Comparison of ENCODE assay signal across 17 cellular contexts in the genomic region with DNA sequence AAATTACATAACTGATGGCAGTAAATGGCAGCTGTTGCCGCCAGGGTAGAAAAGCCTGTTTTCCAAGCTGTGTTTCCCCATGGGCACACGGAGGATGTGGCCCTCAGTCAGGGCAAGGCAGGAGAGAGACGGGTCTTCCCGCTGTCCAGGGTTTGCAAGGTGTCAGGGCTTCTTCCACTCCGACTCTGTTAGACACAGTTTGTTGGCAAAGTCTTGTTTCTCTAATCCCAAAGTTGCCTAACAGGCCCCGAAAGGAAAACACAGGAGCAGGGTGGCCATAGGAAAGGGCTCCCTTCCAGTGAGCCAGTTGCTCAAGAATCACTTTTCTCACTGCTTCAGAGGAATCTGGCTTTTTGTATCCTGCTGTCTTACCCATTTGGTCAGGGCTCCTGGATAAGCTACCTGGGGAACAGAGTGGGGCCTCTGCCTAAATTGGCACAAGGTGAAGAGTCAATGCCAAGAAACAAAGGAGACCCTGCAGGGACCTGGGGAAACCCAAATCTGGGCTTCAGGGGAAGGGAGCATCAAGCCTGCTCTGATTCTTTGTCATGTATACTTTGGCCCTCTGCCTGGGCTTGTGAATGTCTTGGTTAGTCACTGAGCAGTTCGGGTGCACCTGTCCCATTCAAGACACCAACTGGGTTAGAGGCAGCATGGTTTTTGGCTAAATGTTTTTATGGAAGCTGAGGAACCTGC. TPM values are rescaled to one million over a fixed set of nuclear protein-coding genes. Genes with fewer than 3 reads are reported as not detected.
A peak's percentile ranks its signal among the peaks of the same experiment; 100 is the strongest.
DNase-seq lines count a peak whose midpoint lies in the region; ATAC-seq, FAIRE-seq and TF ChIP-seq lines count a peak whose summit lies in the region.
"Had no signal": no experiment of that assay in that cellular context is flagged by ENCODE, and none has a peak within 500 bp of the region (broad histone marks: within the 10 kb centered on the region; RNA-seq: fewer than 3 reads in every experiment).

No MANE protein-coding gene starts in this region.

- H3K9me2 ChIP-seq in GM23248 (ENCODE audit: insufficient read depth) (no peaks in the 10 kb centered on the region), OCI-LY7 (ENCODE audit: insufficient read depth, low read length) (no peaks in the 10 kb centered on the region)

- 30 to 37% methylated on average over 7 of the region's 7 CpGs for WGBS in GM23248 (ENCODE audit: low coverage in 1 of 2, low lambda C conversion rate in 2 of 2, missing lambda C conversion rate in 2 of 2), 2 experiments
- 40 to 46% methylated on average over 7 of the region's 7 CpGs for WGBS in pancreas, 2 donors

- H3K79me2 ChIP-seq in GM23248 (ENCODE audit: insufficient read depth) (no peaks in the 10 kb centered on the region), OCI-LY7 (ENCODE audit: insufficient read depth, low read depth, low read length) (no peaks in the 10 kb centered on the region)

- H3K27me3 ChIP-seq in GM23248 (replicated peaks; ENCODE audit: insufficient read depth) (peaks cover 55% of the 10 kb centered on the region), pancreas (no peaks in the 10 kb centered on the region)
- H3K27me3 ChIP-seq: adrenal gland, Peyer's patch had no signal

- H3K9me3 Mint-ChIP-seq in natural killer cell treated with Interleukin-12 subunit alpha and Interleukin-12 subunit beta and Interleukin-15 and Interleukin-18, amount 100 ng/mL, for 72 hours = no peaks in the 10 kb centered on the region
- no peaks in the 10 kb centered on the region for H3K9me3 Mint-ChIP-seq in mesothelial cell of epicardium

- peaks cover 16 to 17% of the 10 kb centered on the region in 2 donors for H3K4me1 Mint-ChIP-seq in natural killer cell treated with Interleukin-12 subunit alpha and Interleukin-12 subunit beta and Interleukin-15 and Interleukin-18, amount 100 ng/mL, for 72 hours (ENCODE audit: low read depth in 2 of 2)
- H3K4me1 Mint-ChIP-seq in mesothelial cell of epicardium = peaks cover 8% of the 10 kb centered on the region

- in situ Hi-C loops in GM23248 (cut with MboI) = no loop called here

- no peaks in the 10 kb centered on the region for H3K36me3 Mint-ChIP-seq in natural killer cell treated with Interleukin-12 subunit alpha and Interleukin-12 subunit beta and Interleukin-15 and Interleukin-18, amount 100 ng/mL, for 72 hours
- no peaks in the 10 kb centered on the region for H3K36me3 Mint-ChIP-seq in mesothelial cell of epicardium

- no peaks in the 10 kb centered on the region for H3K9me3 ChIP-seq in GM23248 (ENCODE audit: low read depth)
- no peaks in the 10 kb centered on the region for H3K9me3 ChIP-seq in OCI-LY7 (ENCODE audit: low read length)
- no peaks in the 10 kb centered on the region for H3K9me3 ChIP-seq in pancreas
- H3K9me3 ChIP-seq: adrenal gland, BE2C, Peyer's patch, psoas muscle had no signal

- H3K27ac Mint-ChIP-seq in natural killer cell treated with Interleukin-12 subunit alpha and Interleukin-12 subunit beta and Interleukin-15 and Interleukin-18, amount 100 ng/mL, for 72 hours = no peak overlapping the region
- no peak overlapping the region for H3K27ac Mint-ChIP-seq in mesothelial cell of epicardium
- H3K27ac Mint-ChIP-seq: activated CD4-positive, alpha-beta T cell treated with anti-CD3 and anti-CD28 coated beads for 36 hours had no signal

- H4K20me1 ChIP-seq in GM23248 (ENCODE audit: insufficient read depth) (no peaks in the 10 kb centered on the region), OCI-LY7 (ENCODE audit: insufficient read depth, low read length) (no peaks in the 10 kb centered on the region)

- no peak for FAIRE-seq in pancreas (lab: Jason Lieb, UNC)
- FAIRE-seq: islet of Langerhans had no signal

- H3K27ac ChIP-seq in GM23248 = no peak overlapping the region
- H3K27ac ChIP-seq in OCI-LY7 (ENCODE audit: low read depth, low read length, poor library complexity, severe bottlenecking) = peak overlapping the region; percentile 4
- H3K27ac ChIP-seq in pancreas = no peak overlapping the region
- H3K27ac ChIP-seq: adrenal gland, Peyer's patch, psoas muscle had no signal

- ATAC-seq in esophagus mucosa = peak; percentile 82
- ATAC-seq in pancreas = peak in 3 of 4 donors; percentile 55 to 73 (median 72)
- no peak for ATAC-seq in natural killer cell treated with Interleukin-12 subunit alpha and Interleukin-12 subunit beta and Interleukin-15 and Interleukin-18, amount 100 ng/mL, for 72 hours
- ATAC-seq: activated CD4-positive, alpha-beta T cell treated with anti-CD3 and anti-CD28 coated beads for 36 hours; psoas muscle had no signal

- peaks cover 14% of the 10 kb centered on the region for H3F3A ChIP-seq in GM23248 (ENCODE audit: insufficient read depth)

- intact Hi-C loops in OCI-LY7 (cut with micrococcal nuclease; ENCODE audit: unreplicated experiment) (no loop called here), pancreas (cut with DNase I) (no loop called here)

- no TSS peak for BruUV-seq in OCI-LY7 (replicated peaks; lab: Mats Ljungman, UMichigan)

- no peaks in the 10 kb centered on the region for H3K36me3 ChIP-seq in GM23248 (ENCODE audit: low read depth)
- no peaks in the 10 kb centered on the region for H3K36me3 ChIP-seq in OCI-LY7 (ENCODE audit: insufficient read depth, low read length)
- no peaks in the 10 kb centered on the region for H3K36me3 ChIP-seq in pancreas
- H3K36me3 ChIP-seq: adrenal gland, BE2C, Peyer's patch had no signal

- CTCF ChIA-PET in OCI-LY7 (lab: Charles Lee; ENCODE audit: unreplicated experiment) = no interaction called here

- H3K4me1 ChIP-seq in GM23248 (ENCODE audit: insufficient read depth) = peaks cover 17% of the 10 kb centered on the region
- peaks cover 54% of the 10 kb centered on the region for H3K4me1 ChIP-seq in OCI-LY7 (ENCODE audit: insufficient read depth, low read length, poor library complexity, severe bottlenecking)
- H3K4me1 ChIP-seq in pancreas = no peaks in the 10 kb centered on the region
- H3K4me1 ChIP-seq: BE2C, Peyer's patch, psoas muscle had no signal

- peaks cover 0 to 7% of the 10 kb centered on the region in 2 donors for H3K27me3 Mint-ChIP-seq in natural killer cell treated with Interleukin-12 subunit alpha and Interleukin-12 subunit beta and Interleukin-15 and Interleukin-18, amount 100 ng/mL, for 72 hours
- H3K27me3 Mint-ChIP-seq in mesothelial cell of epicardium (ENCODE audit: low read depth) = peaks cover 19% of the 10 kb centered on the region

- H3K4me3 Mint-ChIP-seq in natural killer cell treated with Interleukin-12 subunit alpha and Interleukin-12 subunit beta and Interleukin-15 and Interleukin-18, amount 100 ng/mL, for 72 hours = no peak overlapping the region
- H3K4me3 Mint-ChIP-seq in mesothelial cell of epicardium = no peak overlapping the region
- H3K4me3 Mint-ChIP-seq: activated CD4-positive, alpha-beta T cell treated with anti-CD3 and anti-CD28 coated beads for 36 hours had no signal

- TF ChIP-seq CTCF in OCI-LY7 (conservative IDR thresholded peaks at IDR 0.05; ENCODE audit: low read length) (no peak), pancreas (IDR thresholded peaks at IDR 0.05) (no peak), mesothelial cell of epicardium (IDR thresholded peaks at IDR 0.05; ENCODE audit: unreplicated experiment) (no peak)

- H3K4me2 ChIP-seq in GM23248 (ENCODE audit: unreplicated experiment) (no peak overlapping the region), OCI-LY7 (ENCODE audit: low read length) (no peak overlapping the region)

- no peak overlapping the region for H2AFZ ChIP-seq in GM23248
- peak overlapping the region; percentile 43; the same call in 1 of the 2 replicates for H2AFZ ChIP-seq in OCI-LY7 (ENCODE audit: low read length)

- peak; percentile 49 for DNase-seq in GM23248
- peak; percentile 17 for DNase-seq in OCI-LY7 (ENCODE audit: low spot score)
- DNase-seq in pancreas = peak in 1 of 6 donors; percentile 22
- no peak for DNase-seq in NCI-H2171 (lab: John Stamatoyannopoulos, UW)
- DNase-seq in natural killer cell treated with Interleukin-12 subunit alpha and Interleukin-12 subunit beta and Interleukin-15 and Interleukin-18, amount 100 ng/mL, for 72 hours (ENCODE audit: low spot score) = no peak
- DNase-seq in mesothelial cell of epicardium (ENCODE audit: low spot score in 2 of 2, unreplicated experiment in 2 of 2) = no peak
- no peak for DNase-seq in stimulated activated naive CD4-positive, alpha-beta T cell (lab: John Stamatoyannopoulos, UW)
- DNase-seq: activated CD4-positive, alpha-beta T cell treated with anti-CD3 and anti-CD28 coated beads for 36 hours; BE2C; cortex of kidney; NCI-H510A; Peyer's patch; psoas muscle; stimulated activated CD8-positive, alpha-beta memory T cell treated with anti-CD3 and anti-CD28 coated beads, Interleukin-4, amount 100 ng/mL, for 48 hours had no signal

- POLR2A ChIA-PET in OCI-LY7 (lab: Charles Lee) = no interaction called here

- H3K4me3 ChIP-seq in GM23248 = no peak overlapping the region
- H3K4me3 ChIP-seq in OCI-LY7 (ENCODE audit: low read depth, low read length, poor library complexity, severe bottlenecking) = no peak overlapping the region
- H3K4me3 ChIP-seq in pancreas = no peak overlapping the region
- H3K4me3 ChIP-seq: adrenal gland, Peyer's patch, psoas muscle had no signal

- H3K9ac ChIP-seq in GM23248 = no peak overlapping the region

RNA-seq across cellular contexts. Expression of a gene that starts 29.0 kb away (rescaled TPM):
- not detected in 2 replicates for total RNA-seq in GM23248 (2014; rRNA removed; shearing (Covaris generic))
- not detected in 2 replicates for polyA plus RNA-seq in GM23248 (2016; fragmentation: Nextera tagmentation; extraction: Ambion mirVana)
- total RNA-seq in OCI-LY7 (2014; rRNA removed; shearing (Covaris generic)) = not detected in 2 replicates
- total RNA-seq in OCI-LY7 (2022) = not detected in 2 replicates
- total RNA-seq in esophagus mucosa = 38.6 TPM
- total RNA-seq in pancreas = 10 to 100 TPM in 4 of 6 donors, 1 to 10 TPM in 2; 5.1 to 42.1 (median 11.8) TPM
- polyA plus RNA-seq in pancreas = 1 to 10 TPM; 4.3 to 4.7 TPM
- not detected for total RNA-seq in natural killer cell treated with Interleukin-12 subunit alpha and Interleukin-12 subunit beta and Interleukin-15 and Interleukin-18, amount 100 ng/mL, for 72 hours
- not detected in 3 replicates for total RNA-seq in mesothelial cell of epicardium
- total RNA-seq: activated CD4-positive, alpha-beta T cell treated with anti-CD3 and anti-CD28 coated beads for 36 hours; Peyer's patch; psoas muscle had no signal

RNA-seq across cellular contexts. Expression of a gene that starts 44.5 kb away (rescaled TPM):
- total RNA-seq in GM23248 (2014; rRNA removed; shearing (Covaris generic)) = 0.22 and 0.51 TPM in 2 replicates
- polyA plus RNA-seq in GM23248 (2016; fragmentation: Nextera tagmentation; extraction: Ambion mirVana) (0.61 and 1.1 TPM in 2 replicates), pancreas (10 to 100 TPM in 1 of 2 donors, 1 to 10 TPM in 1; 6.4 to 38.3 TPM)
- total RNA-seq in OCI-LY7 (2014; rRNA removed; shearing (Covaris generic)) = 11.5 and 21.2 TPM in 2 replicates
- total RNA-seq in OCI-LY7 (2022) (35.6 and 39.3 TPM in 2 replicates), esophagus mucosa (10.8 TPM), pancreas (10 to 100 TPM in 1 of 6 donors, 1 to 10 TPM in 5; 1.6 to 14.4 (median 4.0) TPM), mesothelial cell of epicardium (8.6 to 10.8 TPM (median 8.8 TPM) in 3 replicates)
- 10 to 100 TPM; 25.1 to 31.5 TPM for total RNA-seq in natural killer cell treated with Interleukin-12 subunit alpha and Interleukin-12 subunit beta and Interleukin-15 and Interleukin-18, amount 100 ng/mL, for 72 hours

RNA-seq across cellular contexts. Expression of a gene that starts 56.6 kb away (rescaled TPM):
- total RNA-seq in GM23248 (2014; rRNA removed; shearing (Covaris generic)) = not detected in 2 replicates
- polyA plus RNA-seq in GM23248 (2016; fragmentation: Nextera tagmentation; extraction: Ambion mirVana) (not detected in 2 replicates), pancreas (1 to 10 TPM; 2.1 to 7.2 TPM)
- 0.50 and 0.77 TPM in 2 replicates for total RNA-seq in OCI-LY7 (2014; rRNA removed; shearing (Covaris generic))
- total RNA-seq in OCI-LY7 (2022) (1.5 and 2.3 TPM in 2 replicates), esophagus mucosa (97.8 TPM), pancreas (1 to 10 TPM; 1.3 to 7.0 (median 1.7) TPM), mesothelial cell of epicardium (0.66 to 1.4 TPM (median 1.3 TPM) in 3 replicates)
- 1 to 10 TPM; 2.8 to 6.4 TPM for total RNA-seq in natural killer cell treated with Interleukin-12 subunit alpha and Interleukin-12 subunit beta and Interleukin-15 and Interleukin-18, amount 100 ng/mL, for 72 hours

Comparison
In these comparisons a context has a peak if more than half of its experiments do, and no peak if none do; other contexts are left out.
1. DNase-seq: peak in GM23248 (single experiment) and OCI-LY7 (single experiment); none in NCI-H2171 (single experiment), natural killer cell treated with Interleukin-12 subunit alpha and Interleukin-12 subunit beta and Interleukin-15 and Interleukin-18, amount 100 ng/mL, for 72 hours (single experiment), mesothelial cell of epicardium (0 of 2) and stimulated activated naive CD4-positive, alpha-beta T cell (0 of 6).
2. ATAC-seq: peak in esophagus mucosa (single experiment) and pancreas (3 of 4); none in natural killer cell treated with Interleukin-12 subunit alpha and Interleukin-12 subunit beta and Interleukin-15 and Interleukin-18, amount 100 ng/mL, for 72 hours (0 of 2).
3. RNA of a gene that starts 56.6 kb away (total RNA-seq): 97.8 TPM in esophagus mucosa (single experiment); 2.8 to 6.4 TPM in natural killer cell treated with Interleukin-12 subunit alpha and Interleukin-12 subunit beta and Interleukin-15 and Interleukin-18, amount 100 ng/mL, for 72 hours, 1.3 to 7.0 TPM in pancreas, 0.50 to 2.3 TPM in OCI-LY7, 0.66 to 1.4 TPM in mesothelial cell of epicardium and not detected in GM23248; every median in the first group is over 10 times any median in the second.